ENCODE assay signal across 8 cellular contexts in the genomic region with DNA sequence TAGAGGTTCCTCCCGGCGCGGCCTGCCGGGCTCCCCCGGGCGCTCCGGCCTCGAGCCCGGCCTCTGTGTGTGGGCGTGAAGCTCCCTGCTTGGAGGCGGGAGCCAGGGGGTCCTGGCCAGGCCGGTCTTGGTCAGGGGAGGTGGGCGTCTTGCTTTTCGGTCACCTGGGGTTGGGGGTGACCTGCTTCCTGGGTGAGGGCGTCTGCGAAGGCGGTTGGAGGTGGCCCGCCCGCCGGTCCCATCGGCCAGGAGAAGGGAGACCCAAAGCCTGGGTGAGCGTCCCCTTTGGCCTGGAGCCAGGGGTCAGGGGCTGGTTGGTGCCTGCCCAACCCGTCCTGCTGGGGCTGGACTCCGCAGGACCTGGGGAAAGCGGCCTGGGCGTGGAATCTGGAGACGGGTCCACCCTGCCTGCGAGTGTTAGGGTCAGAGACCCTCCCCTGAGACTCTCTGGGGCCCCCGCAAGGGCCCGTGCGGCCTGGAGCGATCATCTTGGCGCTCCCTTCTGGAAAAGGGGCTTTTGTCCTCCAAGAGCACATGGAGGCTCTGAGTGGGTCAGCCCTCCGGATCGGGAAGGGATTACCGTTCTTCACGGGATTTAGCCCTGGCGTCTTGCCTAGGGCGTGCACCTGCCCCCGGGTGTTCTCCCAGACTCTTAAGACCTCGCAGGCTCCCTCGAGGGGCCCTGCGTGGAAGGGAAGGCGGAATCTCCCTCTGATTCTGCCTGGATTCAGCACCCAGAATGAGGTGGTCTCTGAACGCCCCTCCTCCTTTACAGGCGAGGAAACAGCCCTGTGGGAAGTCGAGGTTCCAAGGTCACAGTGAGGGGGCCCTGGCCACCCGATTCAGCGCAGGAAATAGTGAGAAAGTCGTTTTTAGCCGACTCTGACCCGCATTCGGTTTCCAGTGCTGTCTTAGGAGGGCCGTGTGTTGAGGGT. TPM values are rescaled to one million over a fixed set of nuclear protein-coding genes. Genes with fewer than 3 reads are reported as not detected.
DNase-seq lines count a peak whose midpoint lies in the region; ATAC-seq, FAIRE-seq and TF ChIP-seq lines count a peak whose summit lies in the region.

No MANE protein-coding gene starts in this region.

- TF ChIP-seq EP300 in esophagus muscularis mucosa (IDR thresholded peaks at IDR 0.05): no peak

- no peaks in the 10 kb centered on the region for H3K27me3 Mint-ChIP-seq in T-helper 2 cell treated with Interferon-gamma antibody and Interleukin-4, amounts not matched to agents 5 μg/mL and 100 μg/mL, for 36 hours (ENCODE audit: low read depth)
- no peaks in the 10 kb centered on the region for H3K27me3 Mint-ChIP-seq in natural killer cell treated with Interleukin-12 subunit alpha and Interleukin-12 subunit beta and Interleukin-15 and Interleukin-18, amount 100 ng/mL, for 72 hours

- H3K27ac Mint-ChIP-seq in T-helper 2 cell treated with Interferon-gamma antibody and Interleukin-4, amounts not matched to agents 5 μg/mL and 100 μg/mL, for 36 hours: peak overlapping the region; percentile 70
- H3K27ac Mint-ChIP-seq in natural killer cell treated with Interleukin-12 subunit alpha and Interleukin-12 subunit beta and Interleukin-15 and Interleukin-18, amount 100 ng/mL, for 72 hours: peak overlapping the region; percentile 60 to 91

- H3K36me3 Mint-ChIP-seq in T-helper 2 cell treated with Interferon-gamma antibody and Interleukin-4, amounts not matched to agents 5 μg/mL and 100 μg/mL, for 36 hours (ENCODE audit: low read depth): no peaks in the 10 kb centered on the region
- no peaks in the 10 kb centered on the region for H3K36me3 Mint-ChIP-seq in natural killer cell treated with Interleukin-12 subunit alpha and Interleukin-12 subunit beta and Interleukin-15 and Interleukin-18, amount 100 ng/mL, for 72 hours

- TF ChIP-seq CTCF in esophagus muscularis mucosa (IDR thresholded peaks at IDR 0.05): no peak

- H3K9me3 ChIP-seq in esophagus muscularis mucosa: no peaks in the 10 kb centered on the region

- H3K79me2 ChIP-seq in ACC112 (ENCODE audit: control insufficient read depth, insufficient read depth, low read length, unreplicated experiment): peaks cover 53% of the 10 kb centered on the region

- FAIRE-seq in GM12891 (lab: Jason Lieb, UNC): peak; percentile 64

- H3K4me3 ChIP-seq in ACC112 (ENCODE audit: low read depth, low read length) (peak overlapping the region; percentile 93), esophagus muscularis mucosa (peak overlapping the region; percentile 87 to 100 (median 96))

- intact Hi-C loops in esophagus muscularis mucosa (cut with DNase I): no loop called here

- peak overlapping the region; percentile 88 for H3K4me3 Mint-ChIP-seq in T-helper 2 cell treated with Interferon-gamma antibody and Interleukin-4, amounts not matched to agents 5 μg/mL and 100 μg/mL, for 36 hours
- H3K4me3 Mint-ChIP-seq in natural killer cell treated with Interleukin-12 subunit alpha and Interleukin-12 subunit beta and Interleukin-15 and Interleukin-18, amount 100 ng/mL, for 72 hours: peak overlapping the region; percentile 91

- H3K36me3 ChIP-seq in ACC112 (ENCODE audit: insufficient read depth, low read length) (no peaks in the 10 kb centered on the region), esophagus muscularis mucosa (peaks cover 0 to 10% (median 7%) of the 10 kb centered on the region in 4 donors)

- ATAC-seq in HG03439 (IDR thresholded peaks at IDR 0.05; ENCODE audit: unreplicated experiment) (peak; percentile 2), HG03196 (IDR thresholded peaks at IDR 0.05; ENCODE audit: unreplicated experiment) (no peak), HG03565 (IDR thresholded peaks at IDR 0.05; ENCODE audit: unreplicated experiment) (no peak)
- ATAC-seq in natural killer cell treated with Interleukin-12 subunit alpha and Interleukin-12 subunit beta and Interleukin-15 and Interleukin-18, amount 100 ng/mL, for 72 hours: peak in 1 of 2 donors; percentile 0

- H3K27me3 ChIP-seq in ACC112 (ENCODE audit: insufficient read depth, low read length) (no peaks in the 10 kb centered on the region), esophagus muscularis mucosa (no peaks in the 10 kb centered on the region)

- H3K27ac ChIP-seq in ACC112 (ENCODE audit: low read depth, low read length): peak overlapping the region; percentile 55
- H3K27ac ChIP-seq in esophagus muscularis mucosa (replicated peaks in 1 of 4): peak overlapping the region; percentile 92 to 94 (median 92)

- no peaks in the 10 kb centered on the region for H3K9me3 Mint-ChIP-seq in T-helper 2 cell treated with Interferon-gamma antibody and Interleukin-4, amounts not matched to agents 5 μg/mL and 100 μg/mL, for 36 hours
- H3K9me3 Mint-ChIP-seq in natural killer cell treated with Interleukin-12 subunit alpha and Interleukin-12 subunit beta and Interleukin-15 and Interleukin-18, amount 100 ng/mL, for 72 hours: no peaks in the 10 kb centered on the region

- H2AFZ ChIP-seq in ACC112 (ENCODE audit: low read length, unreplicated experiment): no peak overlapping the region

- DNase-seq in GM12891 (ENCODE audit: insufficient read length, low spot score) (no peak), esophagus muscularis mucosa (ENCODE audit: extremely low spot score) (no peak)
- DNase-seq in T-helper 2 cell treated with Interferon-gamma antibody and Interleukin-4, amounts not matched to agents 5 μg/mL and 100 μg/mL, for 36 hours (ENCODE audit: low spot score): peak; percentile 30
- no peak for DNase-seq in natural killer cell treated with Interleukin-12 subunit alpha and Interleukin-12 subunit beta and Interleukin-15 and Interleukin-18, amount 100 ng/mL, for 72 hours (ENCODE audit: low spot score)

- TF ChIP-seq POLR2A in GM12891 (IDR thresholded peaks at IDR 0.05; ENCODE audit: low read depth, low read length) (no peak), esophagus muscularis mucosa (IDR thresholded peaks at IDR 0.05; ENCODE audit: low read depth) (no peak)

- 3% methylated on average over 32 of the region's 54 CpGs for WGBS in esophagus muscularis mucosa

- H3K4me1 Mint-ChIP-seq in T-helper 2 cell treated with Interferon-gamma antibody and Interleukin-4, amounts not matched to agents 5 μg/mL and 100 μg/mL, for 36 hours (ENCODE audit: low read depth): peaks cover 20% of the 10 kb centered on the region
- H3K4me1 Mint-ChIP-seq in natural killer cell treated with Interleukin-12 subunit alpha and Interleukin-12 subunit beta and Interleukin-15 and Interleukin-18, amount 100 ng/mL, for 72 hours (ENCODE audit: low read depth in 2 of 2): peaks cover 28 to 32% of the 10 kb centered on the region in 2 donors

- H3K4me1 ChIP-seq in ACC112 (ENCODE audit: control insufficient read depth, insufficient read depth, low read length, unreplicated experiment): peaks cover 16% of the 10 kb centered on the region
- peaks cover 46 to 67% (median 59%) of the 10 kb centered on the region in 4 donors for H3K4me1 ChIP-seq in esophagus muscularis mucosa

TF ChIP-seq in GM12891, 5 proteins besides CTCF, POLR2A, EP300 and RAD21:
- no peak for TF ChIP-seq TAF1 (IDR thresholded peaks at IDR 0.05; ENCODE audit: low read depth, low read length)
- no peak for TF ChIP-seq POU2F2 (IDR thresholded peaks at IDR 0.05; ENCODE audit: low read depth, low read length)
- TF ChIP-seq PAX5 (IDR thresholded peaks at IDR 0.05; ENCODE audit: insufficient read depth, low read length, severe bottlenecking): no peak

RNA-seq across cellular contexts. Expression of gene BSG, which starts 0.8 kb away (rescaled TPM):
- 184 TPM for polyA plus RNA-seq in GM12891 (2012; ENCODE audit: low read depth, missing spikeins)
- total RNA-seq in esophagus muscularis mucosa: 100 to 1,000 TPM; 304 to 416 (median 362) TPM
- total RNA-seq in natural killer cell treated with Interleukin-12 subunit alpha and Interleukin-12 subunit beta and Interleukin-15 and Interleukin-18, amount 100 ng/mL, for 72 hours: 100 to 1,000 TPM; 236 to 274 TPM

RNA-seq across cellular contexts. Expression of gene HCN2, which starts 16.5 kb away (rescaled TPM):
- 0.80 TPM for polyA plus RNA-seq in GM12891 (2012; ENCODE audit: low read depth, missing spikeins)
- total RNA-seq in esophagus muscularis mucosa: under 1 TPM; 0.19 to 0.50 (median 0.41) TPM
- total RNA-seq in natural killer cell treated with Interleukin-12 subunit alpha and Interleukin-12 subunit beta and Interleukin-15 and Interleukin-18, amount 100 ng/mL, for 72 hours: under 1 TPM; 0.29 to 0.64 TPM

RNA-seq across cellular contexts. Expression of gene GZMM, which starts 29.3 kb away (rescaled TPM):
- polyA plus RNA-seq in GM12891 (2012; ENCODE audit: low read depth, missing spikeins): 0.42 TPM
- total RNA-seq in esophagus muscularis mucosa: under 1 TPM in 2 of 4 donors, not detected in 2; 0.50 to 0.58 TPM
- 10 to 100 TPM; 34.5 to 49.7 TPM for total RNA-seq in natural killer cell treated with Interleukin-12 subunit alpha and Interleukin-12 subunit beta and Interleukin-15 and Interleukin-18, amount 100 ng/mL, for 72 hours

RNA-seq across cellular contexts. Expression of gene CDC34, which starts 41.6 kb away (rescaled TPM):
- 23.2 TPM for polyA plus RNA-seq in GM12891 (2012; ENCODE audit: low read depth, missing spikeins)
- 100 to 1,000 TPM in 1 of 4 donors, 10 to 100 TPM in 3; 62.5 to 100 (median 76.2) TPM for total RNA-seq in esophagus muscularis mucosa
- 10 to 100 TPM; 46.5 to 73.2 TPM for total RNA-seq in natural killer cell treated with Interleukin-12 subunit alpha and Interleukin-12 subunit beta and Interleukin-15 and Interleukin-18, amount 100 ng/mL, for 72 hours

Comparison
In these comparisons a context has a peak if more than half of its experiments do, and no peak if none do; other contexts are left out.
1. RNA of gene GZMM, which starts 29.3 kb away (total RNA-seq): 34.5 to 49.7 TPM in natural killer cell treated with Interleukin-12 subunit alpha and Interleukin-12 subunit beta and Interleukin-15 and Interleukin-18, amount 100 ng/mL, for 72 hours; 0.50 to 0.58 TPM in esophagus muscularis mucosa; every median in the first group is over 10 times any median in the second.